Comparison of ENCODE assay signal across 1 cellular context in genomic region chr5:81855576-81855975, GRCh38.
TF ChIP-seq lines count a peak whose summit lies in the region.

No MANE protein-coding gene starts in this region.

TF ChIP-seq in GM12878, 131 proteins besides CTCF, POLR2A, EP300 and RAD21:
- TF ChIP-seq CUX1 (IDR thresholded peaks at IDR 0.05; ENCODE audit: insufficient replicate concordance, low read depth, low read length) = no peak
- no peak for TF ChIP-seq ZNF622 (IDR thresholded peaks at IDR 0.05)
- TF ChIP-seq TBL1XR1 (IDR thresholded peaks at IDR 0.05; ENCODE audit: low read depth, low read length) = no peak
- TF ChIP-seq MAX (IDR thresholded peaks at IDR 0.05; ENCODE audit: low read depth, low read length) = no peak
- no peak for TF ChIP-seq POU2F2 (IDR thresholded peaks at IDR 0.05; ENCODE audit: borderline replicate concordance, low read depth, low read length)
- no peak for TF ChIP-seq STAT1 (conservative IDR thresholded peaks at IDR 0.05)
- TF ChIP-seq NFIC (IDR thresholded peaks at IDR 0.05; ENCODE audit: low read depth, low read length) = no peak
- no peak for TF ChIP-seq SREBF1 (IDR thresholded peaks at IDR 0.05; ENCODE audit: low read length)
- no peak for TF ChIP-seq ZSCAN29 (IDR thresholded peaks at IDR 0.05)
- no peak for TF ChIP-seq BHLHE40 (IDR thresholded peaks at IDR 0.05; ENCODE audit: borderline replicate concordance in 1 of 2, low read depth in 2 of 2, low read length in 1 of 2)
- no peak for TF ChIP-seq PML (IDR thresholded peaks at IDR 0.05; ENCODE audit: low read length)
- no peak for TF ChIP-seq RELB (IDR thresholded peaks at IDR 0.05; ENCODE audit: low read depth)
- TF ChIP-seq SREBF2 (IDR thresholded peaks at IDR 0.05; ENCODE audit: low read length) = no peak
- no peak for TF ChIP-seq MYC (IDR thresholded peaks at IDR 0.05; ENCODE audit: insufficient read depth, insufficient read length, insufficient replicate concordance, low read length, severe bottlenecking)
- no peak for TF ChIP-seq EZH2 (IDR thresholded peaks at IDR 0.05; ENCODE audit: borderline replicate concordance, control insufficient read depth, low read depth, low read length)
- TF ChIP-seq TAF1 (IDR thresholded peaks at IDR 0.05; ENCODE audit: borderline replicate concordance, low read depth, low read length) = no peak
- TF ChIP-seq IKZF2 (IDR thresholded peaks at IDR 0.05) = no peak
- TF ChIP-seq ELK1 (IDR thresholded peaks at IDR 0.05; ENCODE audit: low read depth, low read length) = no peak
- no peak for TF ChIP-seq SMARCA5 (IDR thresholded peaks at IDR 0.05)
